Comparison of ENCODE assay signal across 8 cellular contexts in the genomic region with DNA sequence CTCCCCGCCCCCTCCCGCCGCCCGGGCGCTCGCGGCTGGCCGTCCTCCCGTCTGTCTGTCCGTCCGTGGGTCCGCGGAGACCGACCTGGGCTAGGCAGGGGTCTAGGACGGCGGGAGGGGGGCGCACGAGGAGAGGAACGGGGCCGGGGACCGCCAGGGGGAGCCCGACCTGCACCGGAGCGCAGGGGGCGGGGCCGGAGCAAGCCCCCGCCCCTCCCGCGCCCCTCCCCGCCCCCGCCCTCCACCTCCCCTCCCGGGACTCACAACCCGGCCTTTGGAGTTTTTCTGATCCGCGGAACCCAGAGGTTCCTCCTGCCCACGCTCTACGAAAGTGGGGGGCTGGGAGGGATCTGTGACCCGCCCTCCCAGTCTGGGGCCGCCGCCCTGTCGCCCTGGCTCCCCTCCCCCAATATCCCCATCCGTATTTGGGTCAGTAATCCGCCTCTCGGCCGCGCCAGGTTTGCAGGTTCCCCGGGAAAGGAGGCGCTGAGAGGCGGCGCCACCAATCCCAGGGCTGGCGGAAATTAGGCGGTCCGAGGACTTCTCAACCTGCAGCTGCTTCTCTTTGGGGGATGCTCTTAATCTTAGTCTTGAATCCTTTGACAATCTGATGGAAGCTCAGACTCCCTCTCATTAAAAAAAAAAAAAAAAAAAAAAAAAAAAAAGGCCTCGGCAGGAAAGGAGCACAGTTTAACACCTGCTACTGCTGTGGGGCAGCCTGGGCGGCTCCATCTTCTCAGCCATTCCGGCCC. TPM values are rescaled to one million over a fixed set of nuclear protein-coding genes. Genes with fewer than 3 reads are reported as not detected.
DNase-seq lines count a peak whose midpoint lies in the region; ATAC-seq and TF ChIP-seq lines count a peak whose summit lies in the region.

No MANE protein-coding gene starts in this region.

- H3K9me3 ChIP-seq in endocrine pancreas (ENCODE audit: control insufficient read depth, low read length) (no peaks in the 10 kb centered on the region), mononuclear cell (ENCODE audit: low read depth, low read length) (no peaks in the 10 kb centered on the region)

- peak; percentile 39 for TF ChIP-seq CTCF in AG09309 (IDR thresholded peaks at IDR 0.05; ENCODE audit: control insufficient read depth, insufficient read depth, low read depth, low read length, missing control alignments)

- H3K4me3 ChIP-seq in AG09309 (ENCODE audit: control insufficient read depth, low read depth, low read length) (peak overlapping the region; percentile 24), endocrine pancreas (ENCODE audit: control insufficient read depth, insufficient read depth, low read length) (no peak overlapping the region), mononuclear cell (ENCODE audit: low read length) (peak overlapping the region; percentile 31)

- H3K27me3 ChIP-seq in endocrine pancreas (ENCODE audit: control insufficient read depth, insufficient read depth, low read length): no peaks in the 10 kb centered on the region
- H3K27me3 ChIP-seq in mononuclear cell (ENCODE audit: insufficient read depth, low read length): peaks cover 2% of the 10 kb centered on the region

- ATAC-seq in HG03521 (IDR thresholded peaks at IDR 0.05; ENCODE audit: unreplicated experiment): peak; percentile 54

- H3K4me1 ChIP-seq in endocrine pancreas (ENCODE audit: control insufficient read depth, insufficient read depth, low read length): no peaks in the 10 kb centered on the region
- peaks cover 6% of the 10 kb centered on the region for H3K4me1 ChIP-seq in mononuclear cell (ENCODE audit: insufficient read depth, low read length)

- H3K9ac ChIP-seq in endocrine pancreas (ENCODE audit: control insufficient read depth, insufficient read depth, low read length): peak overlapping the region; percentile 51

- DNase-seq in AG09309 (ENCODE audit: low read depth) (no peak), GM19240 (ENCODE audit: insufficient read length, low spot score) (peak; percentile 56), NCI-H526 treated with DMSO at 0.1 percent for 48 hours (lab: John Stamatoyannopoulos, UW) (peak; percentile 86)
- peak; percentile 50 to 77 (median 60) for DNase-seq in activated CD8-positive, alpha-beta memory T cell treated with anti-CD3 and anti-CD28 coated beads for 48 hours (ENCODE audit: low read depth in 2 of 3, low spot score in 2 of 3)
- peak; percentile 61 to 74 for DNase-seq in stimulated activated CD8-positive, alpha-beta memory T cell treated with anti-CD3 and anti-CD28 coated beads, Interleukin-2, amount 100 ng/mL, for 48 hours (ENCODE audit: low read depth in 2 of 2)

- H3K36me3 ChIP-seq in endocrine pancreas (ENCODE audit: control insufficient read depth, insufficient read depth, low read length): peaks cover 12% of the 10 kb centered on the region

RNA-seq across cellular contexts. Expression of a gene that starts 0.9 kb away (rescaled TPM):
- 0.10 TPM for total RNA-seq in mononuclear cell

RNA-seq across cellular contexts. Expression of a gene that starts 37.8 kb away (rescaled TPM):
- 5.1 TPM for total RNA-seq in mononuclear cell
